ENCODE assay signal across 18 cellular contexts in genomic region chr12:65384240-65384639, GRCh38.
"Had no signal": no experiment of that assay in that cellular context is flagged by ENCODE, and none has a peak within 500 bp of the region (broad histone marks: within the 10 kb centered on the region; RNA-seq: fewer than 3 reads in every experiment).

No MANE protein-coding gene starts in this region.

- H3K4me1 ChIP-seq: heart left ventricle, spleen, tibial artery, upper lobe of left lung, uterus had no signal

- H3K36me3 ChIP-seq: heart left ventricle, spleen, upper lobe of left lung, uterus had no signal

- H3K27me3 Mint-ChIP-seq: stimulated activated memory B cell treated with anti-CD40 and anti-IgM and Interleukin-4, amounts not matched to agents 10 μg/mL and 1 μg/mL and 100 μg/mL, for 72 hours; stimulated activated naive CD8-positive, alpha-beta T cell treated with anti-CD3 and anti-CD28 coated beads, Interleukin-15, Interleukin-2, amounts not matched to agents 100 ng/mL and 50 ng/mL, for 24 hours had no signal

- H3K27ac Mint-ChIP-seq: naive thymus-derived CD4-positive, alpha-beta T cell; nephron progenitor cell; stimulated activated memory B cell treated with anti-CD40 and anti-IgM and Interleukin-4, amounts not matched to agents 10 μg/mL and 1 μg/mL and 100 μg/mL, for 72 hours; stimulated activated naive CD8-positive, alpha-beta T cell treated with anti-CD3 and anti-CD28 coated beads, Interleukin-15, Interleukin-2, amounts not matched to agents 100 ng/mL and 50 ng/mL, for 24 hours had no signal

- H3K4me1 Mint-ChIP-seq: naive thymus-derived CD4-positive, alpha-beta T cell; stimulated activated memory B cell treated with anti-CD40 and anti-IgM and Interleukin-4, amounts not matched to agents 10 μg/mL and 1 μg/mL and 100 μg/mL, for 72 hours had no signal

- H3K4me3 Mint-ChIP-seq: naive thymus-derived CD4-positive, alpha-beta T cell; nephron progenitor cell; stimulated activated memory B cell treated with anti-CD40 and anti-IgM and Interleukin-4, amounts not matched to agents 10 μg/mL and 1 μg/mL and 100 μg/mL, for 72 hours; stimulated activated naive CD8-positive, alpha-beta T cell treated with anti-CD3 and anti-CD28 coated beads, Interleukin-15, Interleukin-2, amounts not matched to agents 100 ng/mL and 50 ng/mL, for 24 hours had no signal

- ATAC-seq: heart left ventricle; naive thymus-derived CD4-positive, alpha-beta T cell; sciatic nerve; stimulated activated memory B cell treated with anti-CD40 and anti-IgM and Interleukin-4, amounts not matched to agents 10 μg/mL and 1 μg/mL and 100 μg/mL, for 72 hours had no signal

- H3K36me3 Mint-ChIP-seq: naive thymus-derived CD4-positive, alpha-beta T cell; stimulated activated memory B cell treated with anti-CD40 and anti-IgM and Interleukin-4, amounts not matched to agents 10 μg/mL and 1 μg/mL and 100 μg/mL, for 72 hours had no signal

- H3K27me3 ChIP-seq: heart left ventricle, spleen, tibial artery, upper lobe of left lung, uterus had no signal

- H3K9me3 Mint-ChIP-seq: naive thymus-derived CD4-positive, alpha-beta T cell; nephron progenitor cell; stimulated activated memory B cell treated with anti-CD40 and anti-IgM and Interleukin-4, amounts not matched to agents 10 μg/mL and 1 μg/mL and 100 μg/mL, for 72 hours; stimulated activated naive CD8-positive, alpha-beta T cell treated with anti-CD3 and anti-CD28 coated beads, Interleukin-15, Interleukin-2, amounts not matched to agents 100 ng/mL and 50 ng/mL, for 24 hours had no signal

- H3K4me3 ChIP-seq: heart left ventricle, spleen, tibial artery, upper lobe of left lung, uterus had no signal

- H3K9me3 ChIP-seq: heart left ventricle, spleen, tibial artery, upper lobe of left lung, uterus had no signal

- DNase-seq: effector CD8-positive, alpha-beta T cell; heart left ventricle; hypothalamus; kidney glomerular epithelial cell; mesendoderm; naive thymus-derived CD4-positive, alpha-beta T cell; nephron progenitor cell; posterior cingulate gyrus; spleen; stimulated activated CD4-positive, alpha-beta T cell treated with anti-CD3 and anti-CD28 coated beads, Interleukin-15, amount 100 ng/mL, for 24 hours; stimulated activated CD4-positive, alpha-beta T cell treated with anti-CD3 and anti-CD28 coated beads, Interleukin-1b, Interleukin-23, amount 100 ng/mL, for 48 hours; stimulated activated CD4-positive, alpha-beta T cell treated with anti-CD3 and anti-CD28 coated beads, Interleukin-4, amount 100 ng/mL, for 24 hours; tibial artery; upper lobe of left lung; uterus had no signal

- H3K27ac ChIP-seq: heart left ventricle, spleen, tibial artery, upper lobe of left lung, uterus had no signal
